Comparison of ENCODE assay signal across 8 cellular contexts in the genomic region with DNA sequence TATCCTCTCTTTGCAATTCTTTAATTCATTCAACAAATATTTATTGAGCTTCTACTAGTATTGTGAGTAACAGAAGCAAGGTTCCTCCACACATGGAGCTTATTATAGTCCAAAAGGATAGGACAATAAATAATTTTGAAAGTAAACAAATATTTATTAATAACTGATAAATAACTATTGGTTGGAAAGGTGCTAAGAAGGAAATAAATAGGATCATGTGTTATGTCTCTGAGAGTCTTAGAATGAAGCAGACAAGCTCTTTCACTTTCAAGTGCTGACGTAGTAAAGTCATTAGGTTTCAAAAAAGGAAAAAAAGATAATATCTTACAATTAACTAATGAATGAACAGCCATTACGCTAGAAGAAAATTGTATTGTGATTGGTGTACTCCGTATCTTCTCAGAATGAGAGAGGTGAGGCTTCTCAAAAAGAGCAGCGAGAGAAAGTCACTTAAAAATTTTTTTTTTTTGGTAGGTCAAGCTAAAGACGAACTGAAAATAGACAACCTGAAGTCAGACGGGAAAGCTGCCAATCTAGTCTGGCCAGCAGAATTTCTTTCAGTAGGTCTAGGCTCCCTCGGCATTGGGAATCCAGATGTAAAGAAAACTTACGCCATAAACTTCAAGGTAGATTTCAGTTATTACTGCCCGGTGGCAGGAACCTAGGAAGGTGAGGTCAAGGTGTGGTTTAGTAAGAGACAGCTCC. TPM values are rescaled to one million over a fixed set of nuclear protein-coding genes. Genes with fewer than 3 reads are reported as not detected.
DNase-seq lines count a peak whose midpoint lies in the region; TF ChIP-seq lines count a peak whose summit lies in the region.

No MANE protein-coding gene starts in this region.

- H3K4me2 ChIP-seq in Loucy (ENCODE audit: low read depth, low read length, poor library complexity, severe bottlenecking) = peak overlapping the region; percentile 81

- peaks cover 28% of the 10 kb centered on the region for H3K4me1 Mint-ChIP-seq in activated CD4-positive, alpha-beta T cell treated with anti-CD3 and anti-CD28 coated beads, Interleukin-2, amount 10 ng/mL, durations not matched to agents 24 days and 14 days
- peaks cover 21% of the 10 kb centered on the region for H3K4me1 Mint-ChIP-seq in nephron

- peaks cover 26% of the 10 kb centered on the region for H3K36me3 Mint-ChIP-seq in activated CD4-positive, alpha-beta T cell treated with anti-CD3 and anti-CD28 coated beads, Interleukin-2, amount 10 ng/mL, durations not matched to agents 24 days and 14 days (ENCODE audit: low read depth)
- H3K36me3 Mint-ChIP-seq in nephron (ENCODE audit: low read depth) = peaks cover 7% of the 10 kb centered on the region

- H3K9me2 ChIP-seq in Loucy (replicated peaks; ENCODE audit: low read depth, low read length) = no peaks in the 10 kb centered on the region

- TF ChIP-seq CTCF in Loucy (conservative IDR thresholded peaks at IDR 0.05; ENCODE audit: low read length) (no peak), colonic mucosa (IDR thresholded peaks at IDR 0.05) (no peak), nephron (IDR thresholded peaks at IDR 0.05; ENCODE audit: unreplicated experiment in 3 of 3) (no peak)

- H3K4me3 Mint-ChIP-seq in activated CD4-positive, alpha-beta T cell treated with anti-CD3 and anti-CD28 coated beads, Interleukin-2, amount 10 ng/mL, durations not matched to agents 24 days and 14 days = peak overlapping the region; percentile 91
- H3K4me3 Mint-ChIP-seq in nephron = peak overlapping the region; percentile 100

- H3K27me3 ChIP-seq in Loucy (ENCODE audit: insufficient read depth, low read length, poor library complexity, severe bottlenecking) (peaks cover 4% of the 10 kb centered on the region), colonic mucosa (no peaks in the 10 kb centered on the region)

- H3K4me1 ChIP-seq in Loucy (ENCODE audit: insufficient read depth, low read length, poor library complexity, severe bottlenecking) (peaks cover 24% of the 10 kb centered on the region), colonic mucosa (peaks cover 14% of the 10 kb centered on the region)

- H3K27me3 Mint-ChIP-seq in activated CD4-positive, alpha-beta T cell treated with anti-CD3 and anti-CD28 coated beads, Interleukin-2, amount 10 ng/mL, durations not matched to agents 24 days and 14 days = peaks cover 2% of the 10 kb centered on the region
- H3K27me3 Mint-ChIP-seq in nephron (ENCODE audit: low read depth) = no peaks in the 10 kb centered on the region

- H4K20me1 ChIP-seq in Loucy (ENCODE audit: insufficient read depth, low read length, poor library complexity, severe bottlenecking) = peaks cover 35% of the 10 kb centered on the region

- H2AFZ ChIP-seq in Loucy (ENCODE audit: low read length) = peak overlapping the region; percentile 98

- peak overlapping the region; percentile 90 for H3K9ac ChIP-seq in Loucy (ENCODE audit: low read depth, low read length, poor library complexity, severe bottlenecking)
- H3K9ac ChIP-seq in colonic mucosa (ENCODE audit: low read depth in 2 of 2, low read length in 2 of 2) = peak overlapping the region; percentile 14 to 91

- intact Hi-C loops in activated CD4-positive, alpha-beta T cell treated with anti-CD3 and anti-CD28 coated beads, Interleukin-2, amount 10 ng/mL, durations not matched to agents 24 days and 14 days (cut with micrococcal nuclease) = loop anchor here (1.0 to 5.0 kb wide), 2 partner anchors 12 to 1134 kb away; partner anchors contain the start of gene HELB
- intact Hi-C loops in colonic mucosa (cut with DNase I) = no loop called here

- H3K27ac Mint-ChIP-seq in activated CD4-positive, alpha-beta T cell treated with anti-CD3 and anti-CD28 coated beads, Interleukin-2, amount 10 ng/mL, durations not matched to agents 24 days and 14 days = peak overlapping the region; percentile 99
- peak overlapping the region; percentile 99 for H3K27ac Mint-ChIP-seq in nephron

- H3K9me3 Mint-ChIP-seq in activated CD4-positive, alpha-beta T cell treated with anti-CD3 and anti-CD28 coated beads, Interleukin-2, amount 10 ng/mL, durations not matched to agents 24 days and 14 days = no peaks in the 10 kb centered on the region
- H3K9me3 Mint-ChIP-seq in nephron = no peaks in the 10 kb centered on the region

- peaks cover 55% of the 10 kb centered on the region for H3K79me2 ChIP-seq in Loucy (ENCODE audit: insufficient read depth, low read length)

- H3K36me3 ChIP-seq in Loucy (ENCODE audit: insufficient read depth, low read length) (no peaks in the 10 kb centered on the region), colonic mucosa (no peaks in the 10 kb centered on the region)

- H3K9me3 ChIP-seq in Loucy (ENCODE audit: insufficient read depth, low read depth, low read length) (no peaks in the 10 kb centered on the region), colonic mucosa (no peaks in the 10 kb centered on the region)

- peak overlapping the region; percentile 84 for H3K4me3 ChIP-seq in Loucy (ENCODE audit: low read length, poor library complexity, severe bottlenecking)
- peak overlapping the region; percentile 89 for H3K4me3 ChIP-seq in colonic mucosa

- peak overlapping the region; percentile 90 for H3K27ac ChIP-seq in colonic mucosa

- no peak for DNase-seq in activated CD4-positive, alpha-beta T cell treated with anti-CD3 and anti-CD28 coated beads, Interleukin-2, amount 10 ng/mL, durations not matched to agents 24 days and 14 days
- DNase-seq in activated CD4-positive, alpha-beta T cell treated with anti-CD3 and anti-CD28 coated beads for 1 hour = no peak
- DNase-seq in colonic mucosa = no peak
- DNase-seq in NCI-H1417 (lab: John Stamatoyannopoulos, UW) = no peak
- DNase-seq in ecto neural progenitor cell (ENCODE audit: low spot score) = no peak
- DNase-seq in NCI-H1105 treated with DMSO at 0.1 percent for 48 hours (lab: John Stamatoyannopoulos, UW) = no peak

- no peaks in the 10 kb centered on the region for H3F3A ChIP-seq in Loucy (ENCODE audit: low read depth)

RNA-seq across cellular contexts. Expression of gene LEMD3, which starts 0.6 kb away (rescaled TPM):
- total RNA-seq in activated CD4-positive, alpha-beta T cell treated with anti-CD3 and anti-CD28 coated beads, Interleukin-2, amount 10 ng/mL, durations not matched to agents 24 days and 14 days = 28.9 and 30.0 TPM in 2 replicates
- 10 to 100 TPM; 28.9 to 35.6 TPM for total RNA-seq in colonic mucosa

RNA-seq across cellular contexts. Expression of gene WIF1, which starts 47.7 kb away (rescaled TPM):
- total RNA-seq in activated CD4-positive, alpha-beta T cell treated with anti-CD3 and anti-CD28 coated beads, Interleukin-2, amount 10 ng/mL, durations not matched to agents 24 days and 14 days = not detected in 2 replicates
- total RNA-seq in colonic mucosa = under 1 TPM in 1 of 2 donors, not detected in 1; 0.20 TPM
